Comparison of ENCODE assay signal across 10 cellular contexts in the genomic region with DNA sequence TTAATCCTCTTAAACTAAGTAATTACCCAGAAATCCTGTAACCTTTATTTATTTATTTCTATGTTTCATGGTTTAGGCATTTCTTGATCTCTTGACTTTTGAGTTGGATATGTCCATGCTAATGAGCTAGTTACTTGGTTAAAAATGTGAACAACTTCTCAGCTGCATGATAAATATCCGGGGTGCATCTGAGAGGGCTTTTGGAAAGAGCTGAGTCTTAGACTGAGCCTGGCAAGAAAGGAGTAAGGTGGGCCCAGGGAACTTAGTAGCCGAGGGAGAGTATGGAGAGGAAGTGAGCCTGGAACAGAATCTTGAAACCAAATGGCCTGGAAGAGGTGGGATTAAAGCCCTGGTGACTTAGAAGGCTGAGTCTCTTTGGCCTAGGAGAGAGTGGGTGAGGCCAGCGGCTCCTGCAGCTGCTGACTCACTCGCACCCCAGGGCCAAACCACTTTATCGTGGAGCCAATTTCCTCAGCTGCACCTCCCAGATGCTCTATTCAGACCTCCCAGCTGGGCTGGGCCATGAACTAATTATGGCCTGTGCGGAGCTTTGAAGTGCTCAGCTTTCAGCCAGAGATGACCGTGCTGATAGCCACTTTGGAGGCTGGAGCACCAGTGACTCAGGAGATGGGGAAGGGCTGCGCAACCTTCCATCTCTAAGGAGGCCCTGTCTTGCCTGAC. TPM values are rescaled to one million over a fixed set of nuclear protein-coding genes. Genes with fewer than 3 reads are reported as not detected.
DNase-seq lines count a peak whose midpoint lies in the region; ATAC-seq and TF ChIP-seq lines count a peak whose summit lies in the region.
"Had no signal": no experiment of that assay in that cellular context is flagged by ENCODE, and none has a peak within 500 bp of the region (broad histone marks: within the 10 kb centered on the region; RNA-seq: fewer than 3 reads in every experiment).

No MANE protein-coding gene starts in this region.

- TF ChIP-seq CTCF in SK-N-SH (IDR thresholded peaks at IDR 0.05) = no peak
- no peak for TF ChIP-seq CTCF in gastroesophageal sphincter (IDR thresholded peaks at IDR 0.05)
- no peak for TF ChIP-seq CTCF in upper lobe of right lung (IDR thresholded peaks at IDR 0.05)

- H3K9me3 ChIP-seq in SK-N-SH = no peaks in the 10 kb centered on the region
- peaks cover 0 to 4% (median 0%) of the 10 kb centered on the region in 3 donors for H3K9me3 ChIP-seq in gastroesophageal sphincter
- H3K9me3 ChIP-seq in upper lobe of right lung = no peaks in the 10 kb centered on the region

- DNase-seq in SK-N-SH (peak; percentile 40), RPMI8226 (peak; percentile 61), upper lobe of right lung (no peak), NCI-H1105 treated with DMSO at 0.1 percent for 48 hours (lab: John Stamatoyannopoulos, UW) (no peak)
- DNase-seq in activated T-cell treated with anti-CD3 and anti-CD28 coated beads, Interleukin-2, amount 50 U/mL, for 72 hours = no peak
- DNase-seq: CD8-positive, alpha-beta T cell had no signal

- H3K4me3 ChIP-seq in SK-N-SH (ENCODE audit: low read depth in 2 of 2, low read length in 1 of 2) (no peak overlapping the region), gastroesophageal sphincter (no peak overlapping the region), upper lobe of right lung (no peak overlapping the region)

- no peak overlapping the region for H3K27ac Mint-ChIP-seq in activated T-cell treated with anti-CD3 and anti-CD28 coated beads, Interleukin-2, amount 50 U/mL, for 72 hours
- H3K27ac Mint-ChIP-seq: CD8-positive, alpha-beta T cell had no signal

- H3K4me1 ChIP-seq in SK-N-SH (ENCODE audit: control insufficient read depth in 1 of 2, insufficient read depth in 2 of 2, low read depth in 1 of 2, low read length in 1 of 2) (peaks cover 0 to 6% of the 10 kb centered on the region in 2 experiments; a peak in 1 of 4 replicates), gastroesophageal sphincter (no peaks in the 10 kb centered on the region), upper lobe of right lung (no peaks in the 10 kb centered on the region)

- H3F3A ChIP-seq in SK-N-SH (replicated peaks; ENCODE audit: insufficient read depth) = no peaks in the 10 kb centered on the region

- no peaks in the 10 kb centered on the region; the same call in 1 of the 2 replicates for H3K27me3 ChIP-seq in SK-N-SH (ENCODE audit: insufficient read depth)
- no peaks in the 10 kb centered on the region for H3K27me3 ChIP-seq in gastroesophageal sphincter
- H3K27me3 ChIP-seq in upper lobe of right lung = peaks cover 8% of the 10 kb centered on the region

- no peaks in the 10 kb centered on the region for H3K79me2 ChIP-seq in SK-N-SH (ENCODE audit: insufficient read depth)

- H3K27me3 Mint-ChIP-seq in activated T-cell treated with anti-CD3 and anti-CD28 coated beads, Interleukin-2, amount 50 U/mL, for 72 hours (ENCODE audit: low read depth) = peaks cover 6% of the 10 kb centered on the region

- POLR2A ChIA-PET in SK-N-SH (lab: Yijun Ruan, JAX) = no interaction called here

- H2AFZ ChIP-seq in SK-N-SH (ENCODE audit: low read depth) = no peak overlapping the region

- no peaks in the 10 kb centered on the region for H3K9me2 ChIP-seq in SK-N-SH

- H4K20me1 ChIP-seq in SK-N-SH (ENCODE audit: insufficient read depth) = no peaks in the 10 kb centered on the region

- ATAC-seq in SK-N-SH treated with all-trans-retinoic acid at 6 μM for 48 hours = no peak
- peak; percentile 77 for ATAC-seq in gastroesophageal sphincter
- peak; percentile 44 for ATAC-seq in upper lobe of right lung
- no peak for ATAC-seq in activated T-cell treated with anti-CD3 and anti-CD28 coated beads, Interleukin-2, amount 50 U/mL, for 72 hours (replicated peaks in 1 of 2)
- no peak for ATAC-seq in GM21529 (IDR thresholded peaks at IDR 0.05; ENCODE audit: unreplicated experiment)
- ATAC-seq: CD8-positive, alpha-beta T cell had no signal

- H3K4me2 ChIP-seq in SK-N-SH = no peak overlapping the region

- no peaks in the 10 kb centered on the region for H3K4me1 Mint-ChIP-seq in activated T-cell treated with anti-CD3 and anti-CD28 coated beads, Interleukin-2, amount 50 U/mL, for 72 hours (ENCODE audit: low read depth)

- intact Hi-C loops in upper lobe of right lung (cut with DNase I) = no loop called here

- H3K36me3 ChIP-seq in SK-N-SH (replicated peaks in 1 of 2; ENCODE audit: control insufficient read depth in 1 of 2, insufficient read depth in 2 of 2, low read length in 1 of 2) (no peaks in the 10 kb centered on the region), gastroesophageal sphincter (no peaks in the 10 kb centered on the region), upper lobe of right lung (no peaks in the 10 kb centered on the region)

- H3K4me3 Mint-ChIP-seq in activated T-cell treated with anti-CD3 and anti-CD28 coated beads, Interleukin-2, amount 50 U/mL, for 72 hours = no peak overlapping the region
- H3K4me3 Mint-ChIP-seq: CD8-positive, alpha-beta T cell had no signal

- TF ChIP-seq POLR2A in gastroesophageal sphincter (IDR thresholded peaks at IDR 0.05) = no peak

- no peaks in the 10 kb centered on the region for H3K36me3 Mint-ChIP-seq in activated T-cell treated with anti-CD3 and anti-CD28 coated beads, Interleukin-2, amount 50 U/mL, for 72 hours (ENCODE audit: insufficient read depth in 2 of 2)
- H3K36me3 Mint-ChIP-seq: CD8-positive, alpha-beta T cell had no signal

- TF ChIP-seq RAD21 in SK-N-SH (IDR thresholded peaks at IDR 0.05; ENCODE audit: low read length) = no peak

- H3K9me3 Mint-ChIP-seq in activated T-cell treated with anti-CD3 and anti-CD28 coated beads, Interleukin-2, amount 50 U/mL, for 72 hours = peaks cover 0 to 2% of the 10 kb centered on the region in 2 donors

- 49% methylated on average over 8 of the region's 8 CpGs for WGBS in SK-N-SH (ENCODE audit: low lambda C conversion rate)
- 35 to 74% methylated on average over 4 of the region's 8 CpGs for WGBS in gastroesophageal sphincter (ENCODE audit: low coverage in 1 of 2), 2 donors

- CTCF ChIA-PET in SK-N-SH (lab: Yijun Ruan, JAX) = no interaction called here

- no peak overlapping the region for H3K27ac ChIP-seq in SK-N-SH (ENCODE audit: low read depth in 2 of 2, low read length in 1 of 2)
- no peak overlapping the region for H3K27ac ChIP-seq in gastroesophageal sphincter
- no peak overlapping the region for H3K27ac ChIP-seq in upper lobe of right lung

- no peak for TF ChIP-seq EP300 in SK-N-SH (IDR thresholded peaks at IDR 0.05; ENCODE audit: borderline replicate concordance in 1 of 2, low read depth in 1 of 2, low read length in 1 of 2)
- TF ChIP-seq EP300 in gastroesophageal sphincter (IDR thresholded peaks at IDR 0.05) = no peak

- H3K9ac ChIP-seq in SK-N-SH = no peak overlapping the region

TF ChIP-seq in SK-N-SH, 30 proteins besides CTCF, POLR2A, EP300 and RAD21:
- TF ChIP-seq TAF1 (IDR thresholded peaks at IDR 0.05; ENCODE audit: borderline replicate concordance, low read depth, low read length) = no peak
- TF ChIP-seq SIN3A (IDR thresholded peaks at IDR 0.05; ENCODE audit: borderline replicate concordance, low read depth, low read length) = no peak
- TF ChIP-seq GATA2 (CRISPR knock-in tag; IDR thresholded peaks at IDR 0.05) = peak; percentile 52

TF ChIP-seq in SK-N-SH treated with all-trans-retinoic acid at 6 μM for 48 hours, 23 proteins besides CTCF, POLR2A, EP300 and RAD21 (continues in another document):
- TF ChIP-seq SNAI2 (CRISPR knock-in tag; IDR thresholded peaks at IDR 0.05) (no peak), CSDC2 (CRISPR knock-in tag; IDR thresholded peaks at IDR 0.05) (no peak), GLIS3 (CRISPR knock-in tag; IDR thresholded peaks at IDR 0.05) (no peak), CREB5 (CRISPR knock-in tag; IDR thresholded peaks at IDR 0.05; ENCODE audit: low read depth) (no peak), ARNTL (CRISPR knock-in tag; IDR thresholded peaks at IDR 0.05; ENCODE audit: borderline replicate concordance, low read depth) (no peak), OSR1 (CRISPR knock-in tag; IDR thresholded peaks at IDR 0.05) (no peak), ISL1 (CRISPR knock-in tag; IDR thresholded peaks at IDR 0.05) (no peak), TOX (CRISPR knock-in tag; IDR thresholded peaks at IDR 0.05; ENCODE audit: borderline replicate concordance) (no peak), ZNF8 (CRISPR knock-in tag; IDR thresholded peaks at IDR 0.05) (no peak), ZC3H10 (CRISPR knock-in tag; IDR thresholded peaks at IDR 0.05) (no peak), ZFP30 (CRISPR knock-in tag; IDR thresholded peaks at IDR 0.05) (no peak), TCF4 (CRISPR knock-in tag; IDR thresholded peaks at IDR 0.05; ENCODE audit: borderline replicate concordance) (no peak)
- TF ChIP-seq, protein P1, sequence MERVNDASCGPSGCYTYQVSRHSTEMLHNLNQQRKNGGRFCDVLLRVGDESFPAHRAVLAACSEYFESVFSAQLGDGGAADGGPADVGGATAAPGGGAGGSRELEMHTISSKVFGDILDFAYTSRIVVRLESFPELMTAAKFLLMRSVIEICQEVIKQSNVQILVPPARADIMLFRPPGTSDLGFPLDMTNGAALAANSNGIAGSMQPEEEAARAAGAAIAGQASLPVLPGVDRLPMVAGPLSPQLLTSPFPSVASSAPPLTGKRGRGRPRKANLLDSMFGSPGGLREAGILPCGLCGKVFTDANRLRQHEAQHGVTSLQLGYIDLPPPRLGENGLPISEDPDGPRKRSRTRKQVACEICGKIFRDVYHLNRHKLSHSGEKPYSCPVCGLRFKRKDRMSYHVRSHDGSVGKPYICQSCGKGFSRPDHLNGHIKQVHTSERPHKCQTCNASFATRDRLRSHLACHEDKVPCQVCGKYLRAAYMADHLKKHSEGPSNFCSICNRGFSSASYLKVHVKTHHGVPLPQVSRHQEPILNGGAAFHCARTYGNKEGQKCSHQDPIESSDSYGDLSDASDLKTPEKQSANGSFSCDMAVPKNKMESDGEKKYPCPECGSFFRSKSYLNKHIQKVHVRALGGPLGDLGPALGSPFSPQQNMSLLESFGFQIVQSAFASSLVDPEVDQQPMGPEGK (CRISPR knock-in tag; IDR thresholded peaks at IDR 0.05; ENCODE audit: borderline replicate concordance) = no peak

RNA-seq across cellular contexts. Expression of gene TGM3, which starts 19.1 kb away (rescaled TPM):
- not detected in 2 replicates for polyA plus RNA-seq in SK-N-SH (2012; rRNA removed)
- not detected in 2 replicates for polyA plus RNA-seq in SK-N-SH (2012; cell fraction: cytosol; rRNA removed)
- 0.02 TPM in 1 of 2 replicates, not detected in the other for polyA plus RNA-seq in SK-N-SH (2012; cell fraction: nucleus; rRNA removed)
- 10 to 100 TPM in 1 of 4 donors, 1 to 10 TPM in 3; 1.1 to 46.7 (median 4.1) TPM for total RNA-seq in gastroesophageal sphincter
- not detected for total RNA-seq in upper lobe of right lung
- not detected for total RNA-seq in activated T-cell treated with anti-CD3 and anti-CD28 coated beads, Interleukin-2, amount 50 U/mL, for 72 hours
- total RNA-seq: CD8-positive, alpha-beta T cell; T-helper 2 cell treated with Interferon-gamma antibody and Interleukin-4, amounts not matched to agents 100 ng/mL and 5 ng/mL, for 36 hours had no signal

Comparison
In these comparisons a context has a peak if more than half of its experiments do, and no peak if none do; other contexts are left out.
1. DNase-seq: peak in SK-N-SH (single experiment) and RPMI8226 (single experiment); none in upper lobe of right lung (single experiment), NCI-H1105 treated with DMSO at 0.1 percent for 48 hours (single experiment) and activated T-cell treated with anti-CD3 and anti-CD28 coated beads, Interleukin-2, amount 50 U/mL, for 72 hours (0 of 2).
2. ATAC-seq: peak in gastroesophageal sphincter (single experiment) and upper lobe of right lung (single experiment); none in SK-N-SH treated with all-trans-retinoic acid at 6 μM for 48 hours (single experiment), activated T-cell treated with anti-CD3 and anti-CD28 coated beads, Interleukin-2, amount 50 U/mL, for 72 hours (0 of 2) and GM21529 (single experiment).